In the genomic region with DNA sequence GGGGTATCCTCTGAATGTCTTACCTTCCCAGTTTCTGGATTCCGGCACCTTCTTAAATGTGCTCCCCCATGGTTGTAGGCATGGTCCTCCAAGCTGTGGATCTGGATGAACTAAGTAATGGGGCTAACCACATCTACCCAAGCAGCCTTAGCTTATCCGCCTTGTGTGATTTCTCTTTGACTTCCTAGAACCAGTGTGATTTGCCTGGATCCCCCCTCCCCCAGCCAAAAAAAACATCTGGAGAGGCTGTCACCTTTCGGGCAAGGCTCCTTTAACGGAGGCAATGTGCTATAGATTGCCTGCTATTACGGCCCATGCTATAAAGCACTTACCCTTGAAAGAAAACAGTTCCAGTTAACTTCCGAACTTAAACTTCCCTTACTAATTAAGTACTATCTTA, we compare ENCODE assay signal across 25 cellular contexts.
"Had no signal": no experiment of that assay in that cellular context is flagged by ENCODE, and none has a peak within 500 bp of the region (broad histone marks: within the 10 kb centered on the region; RNA-seq: fewer than 3 reads in every experiment).

No MANE protein-coding gene starts in this region.

- H3K9me3 ChIP-seq: SK-N-SH had no signal

- H3K4me3 Mint-ChIP-seq: activated CD8-positive, alpha-beta memory T cell treated with anti-CD3 and anti-CD28 coated beads, Interleukin-2, amount 10 ng/mL, durations not matched to agents 7 days and 5 days; activated naive CD4-positive, alpha-beta T cell treated with anti-CD3 and anti-CD28 coated beads for 36 hours; activated naive CD8-positive, alpha-beta T cell treated with anti-CD3 and anti-CD28 coated beads for 36 hours; activated T-cell treated with anti-CD3 and anti-CD28 coated beads, Interleukin-2, amount 50 U/mL, for 24 hours; activated T-helper 1 cell treated with anti-CD3 and anti-CD28 coated beads, Interleukin-12 subunit alpha, Interleukin-12 subunit beta, Interleukin-2, Interleukin-4 antibody, amounts not matched to agents 30 ng/mL and 10 ng/mL and 1 ng/mL, durations not matched to agents 14 hours and 24 hours and 36 hours; T-helper 2 cell treated with Interferon-gamma antibody and Interleukin-4, amounts not matched to agents 5 μg/mL and 100 μg/mL, for 36 hours had no signal

- H3K9me3 Mint-ChIP-seq: activated naive CD4-positive, alpha-beta T cell treated with anti-CD3 and anti-CD28 coated beads for 36 hours; activated naive CD8-positive, alpha-beta T cell treated with anti-CD3 and anti-CD28 coated beads for 36 hours; activated T-cell treated with anti-CD3 and anti-CD28 coated beads, Interleukin-2, amount 50 U/mL, for 24 hours; activated T-helper 1 cell treated with anti-CD3 and anti-CD28 coated beads, Interleukin-12 subunit alpha, Interleukin-12 subunit beta, Interleukin-2, Interleukin-4 antibody, amounts not matched to agents 30 ng/mL and 10 ng/mL and 1 ng/mL, durations not matched to agents 14 hours and 24 hours and 36 hours; T-helper 2 cell treated with Interferon-gamma antibody and Interleukin-4, amounts not matched to agents 5 μg/mL and 100 μg/mL, for 36 hours had no signal

- H3K27me3 Mint-ChIP-seq: activated CD8-positive, alpha-beta memory T cell treated with anti-CD3 and anti-CD28 coated beads, Interleukin-2, amount 10 ng/mL, durations not matched to agents 7 days and 5 days; activated naive CD8-positive, alpha-beta T cell treated with anti-CD3 and anti-CD28 coated beads for 36 hours; activated T-cell treated with anti-CD3 and anti-CD28 coated beads, Interleukin-2, amount 50 U/mL, for 24 hours had no signal

- H3K27ac Mint-ChIP-seq: activated naive CD4-positive, alpha-beta T cell treated with anti-CD3 and anti-CD28 coated beads for 36 hours; activated naive CD8-positive, alpha-beta T cell treated with anti-CD3 and anti-CD28 coated beads for 36 hours; activated T-cell treated with anti-CD3 and anti-CD28 coated beads, Interleukin-2, amount 50 U/mL, for 24 hours; activated T-helper 1 cell treated with anti-CD3 and anti-CD28 coated beads, Interleukin-12 subunit alpha, Interleukin-12 subunit beta, Interleukin-2, Interleukin-4 antibody, amounts not matched to agents 30 ng/mL and 10 ng/mL and 1 ng/mL, durations not matched to agents 14 hours and 24 hours and 36 hours; T-helper 2 cell treated with Interferon-gamma antibody and Interleukin-4, amounts not matched to agents 5 μg/mL and 100 μg/mL, for 36 hours had no signal

- ATAC-seq: activated CD8-positive, alpha-beta memory T cell treated with anti-CD3 and anti-CD28 coated beads, Interleukin-2, amount 10 ng/mL, durations not matched to agents 7 days and 5 days; Panc1; Right ventricle myocardium inferior had no signal

- H3K27ac ChIP-seq: brain microvascular endothelial cell, cardiac muscle cell had no signal

- H3K4me3 ChIP-seq: cardiac muscle cell had no signal

- H3K36me3 ChIP-seq: brain microvascular endothelial cell, cardiac muscle cell had no signal

- H3K27me3 ChIP-seq: brain microvascular endothelial cell, cardiac muscle cell had no signal

- DNase-seq: activated CD4-positive, alpha-beta T cell treated with anti-CD3 and anti-CD28 coated beads for 48 hours; activated CD4-positive, alpha-beta T cell treated with anti-CD3 and anti-CD28 coated beads, Interleukin-2, amount 50 U/mL, for 4 hours; activated CD4-positive, CD25-positive, alpha-beta regulatory T cell treated with anti-CD3 and anti-CD28 coated beads, Interleukin-2, amount 50 U/mL, for 72 hours; activated CD8-positive, alpha-beta memory T cell treated with anti-CD3 and anti-CD28 coated beads, Interleukin-2, amount 10 ng/mL, durations not matched to agents 7 days and 5 days; activated effector memory CD4-positive, alpha-beta T cell treated with anti-CD3 and anti-CD28 coated beads, Interleukin-2, amount 50 U/mL, for 16 hours; activated naive CD4-positive, alpha-beta T cell treated with anti-CD3 and anti-CD28 coated beads for 36 hours; activated naive CD8-positive, alpha-beta T cell treated with anti-CD3 and anti-CD28 coated beads for 36 hours; activated T-cell treated with anti-CD3 and anti-CD28 coated beads, Interleukin-2, amount 50 U/mL, for 24 hours; brain microvascular endothelial cell; KG1; NCI-H1048; NCI-H146; NCI-H187 treated with DMSO at 0.1 percent for 48 hours; NCI-H2171 treated with DMSO at 0.1 percent for 48 hours; NCI-H526; NCI-H774; OCI-M1; RPMI8226; SK-N-SH; T-helper 1 cell had no signal
